In the genomic region with DNA sequence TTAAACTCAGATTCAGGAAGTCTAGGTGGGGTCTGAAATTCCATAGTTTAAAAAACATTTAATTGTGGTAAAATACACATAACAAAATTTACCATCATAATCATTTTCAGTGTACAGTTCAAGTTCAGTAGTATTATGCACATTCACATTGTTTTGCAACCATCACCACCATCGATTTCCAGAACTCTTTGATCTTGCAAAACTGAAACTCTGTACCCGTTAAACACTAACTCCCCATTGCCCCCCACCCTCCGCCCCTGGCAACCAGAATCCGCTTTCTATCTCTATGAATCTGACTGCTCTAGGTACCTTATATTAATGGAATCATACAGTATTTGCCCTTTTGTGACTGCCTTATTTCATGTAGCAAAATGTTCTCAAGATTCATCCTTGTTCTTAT, we compare ENCODE assay signal across 11 cellular contexts.
"Had no signal": no experiment of that assay in that cellular context is flagged by ENCODE, and none has a peak within 500 bp of the region (broad histone marks: within the 10 kb centered on the region; RNA-seq: fewer than 3 reads in every experiment).

No MANE protein-coding gene starts in this region.

- H3K4me2 ChIP-seq: GM23338 had no signal

- H3K27ac ChIP-seq: GM23248 had no signal

- FAIRE-seq: H1, H54 had no signal

- H3K36me3 ChIP-seq: HAP-1 had no signal

- H2AFZ ChIP-seq: GM23248, GM23338 had no signal

- ATAC-seq: GM23338, HCT116 had no signal

- DNase-seq: GM23248, GOT3, H7, H9, HCEC 1CT, HFFc6 had no signal

- H3K4me1 ChIP-seq: HAP-1 had no signal

- H3K9me3 ChIP-seq: HAP-1 had no signal

- H3K4me3 ChIP-seq: GM23248, GM23338, HAP-1 had no signal

- H3K9ac ChIP-seq: GM23248 had no signal
